Comparison of ENCODE assay signal across 21 cellular contexts in the genomic region with DNA sequence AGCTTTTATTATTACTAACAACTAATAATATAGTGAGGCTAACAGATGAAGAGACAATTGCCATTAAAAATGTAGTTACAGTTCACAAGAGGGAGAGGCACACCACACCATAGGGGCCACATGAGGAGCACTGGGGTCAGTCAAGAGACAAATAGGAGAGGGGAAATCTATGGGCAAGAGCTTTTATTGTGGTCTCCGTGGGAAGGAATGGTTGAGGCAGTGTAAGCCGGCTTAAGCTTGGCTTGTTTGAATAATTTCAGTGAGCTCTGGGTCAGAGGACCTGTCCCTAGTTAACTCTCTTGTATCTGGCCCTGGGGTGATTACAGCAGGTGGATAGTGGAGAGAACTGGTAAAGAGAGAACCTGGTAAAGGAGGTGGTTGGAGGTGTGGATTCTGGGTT. TPM values are rescaled to one million over a fixed set of nuclear protein-coding genes. Genes with fewer than 3 reads are reported as not detected.
"Had no signal": no experiment of that assay in that cellular context is flagged by ENCODE, and none has a peak within 500 bp of the region (broad histone marks: within the 10 kb centered on the region; RNA-seq: fewer than 3 reads in every experiment).

No MANE protein-coding gene starts in this region.

- H3K4me3 ChIP-seq: K562, SJSA1, SK-N-MC had no signal

- H3K27me3 ChIP-seq: SJSA1 had no signal

- H3K9ac ChIP-seq: KMS-11 had no signal

- DNase-seq: Kasumi-1, MM.1S, NCI-H1092 treated with DMSO at 0.1 percent for 48 hours, NCI-H1436, NCI-H187, NCI-H2029, NCI-H2081 treated with DMSO at 0.1 percent for 48 hours, NCI-H2171, NCI-H345, NCI-H446 treated with DMSO at 0.1 percent for 48 hours, NCI-H510A treated with DMSO at 0.1 percent for 48 hours, NCI-H526, Right ventricle myocardium superior, RPMI8226, SIG-M5 had no signal

- ATAC-seq: K562 had no signal

- H3K4me2 ChIP-seq: KMS-11 had no signal

- H3K27ac ChIP-seq: HL-60, KMS-11, SJSA1, SK-N-MC had no signal

- H3K9me3 ChIP-seq: SJSA1 had no signal

- H3K4me1 ChIP-seq: SJSA1 had no signal

- H3K36me3 ChIP-seq: SJSA1 had no signal

RNA-seq across cellular contexts. Expression of gene OMD, which starts 55.2 kb away (rescaled TPM):
- polyA plus RNA-seq: IgD-negative memory B cell had no signal
